Comparison of ENCODE assay signal across 16 cellular contexts in the genomic region with DNA sequence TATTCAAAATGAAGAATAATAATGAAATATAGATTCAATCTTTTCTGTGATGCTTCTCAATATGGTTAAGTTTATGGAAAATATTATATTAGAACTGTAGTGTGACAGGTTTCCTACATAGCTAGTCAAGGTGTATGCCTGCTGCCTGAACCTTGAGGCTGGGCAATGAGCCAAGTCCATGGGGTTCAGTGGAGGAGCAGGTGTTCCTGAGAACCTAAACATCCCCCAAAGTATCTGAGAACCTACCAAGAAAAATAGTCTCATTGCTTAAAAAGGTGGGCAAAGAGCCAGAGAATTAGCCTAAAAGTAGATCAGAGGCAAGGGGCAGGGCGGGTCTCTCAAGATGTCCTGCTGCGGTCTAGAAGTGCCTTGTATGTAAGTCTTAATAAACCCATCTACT.
"Had no signal": no experiment of that assay in that cellular context is flagged by ENCODE, and none has a peak within 500 bp of the region (broad histone marks: within the 10 kb centered on the region; RNA-seq: fewer than 3 reads in every experiment).

No MANE protein-coding gene starts in this region.

- DNase-seq: activated CD4-positive, alpha-beta memory T cell treated with anti-CD3 and anti-CD28 coated beads, Interleukin-2, amount 10 ng/mL, durations not matched to agents 7 days and 5 days; activated CD4-positive, alpha-beta T cell treated with anti-CD3 and anti-CD28 coated beads for 48 hours; activated CD4-positive, CD25-positive, alpha-beta regulatory T cell; activated CD8-positive, alpha-beta memory T cell treated with anti-CD3 and anti-CD28 coated beads, Interleukin-2, amount 10 ng/mL, durations not matched to agents 7 days and 5 days; endodermal cell; foreskin fibroblast; left cardiac atrium; naive thymus-derived CD8-positive, alpha-beta T cell; psoas muscle; right lobe of liver; small intestine; stimulated activated CD4-positive, alpha-beta T cell treated with anti-CD3 and anti-CD28 coated beads, Interleukin-15, amount 100 ng/mL, for 24 hours; stimulated activated CD4-positive, alpha-beta T cell treated with anti-CD3 and anti-CD28 coated beads, Interleukin-4, amount 100 ng/mL, for 1 hour; stimulated activated naive CD8-positive, alpha-beta T cell treated with anti-CD3 and anti-CD28 coated beads, Interleukin-15, amount 100 ng/mL, for 72 hours; transverse colon; uterus had no signal

- ATAC-seq: activated CD8-positive, alpha-beta memory T cell treated with anti-CD3 and anti-CD28 coated beads, Interleukin-2, amount 10 ng/mL, durations not matched to agents 7 days and 5 days; left cardiac atrium; naive thymus-derived CD8-positive, alpha-beta T cell; psoas muscle; right lobe of liver; stimulated activated naive CD8-positive, alpha-beta T cell treated with anti-CD3 and anti-CD28 coated beads, Interleukin-15, amount 100 ng/mL, for 72 hours had no signal
